In genomic region chr22:49970528-49971231, GRCh38 we compare ENCODE assay signal across 8 cellular contexts. TPM values are rescaled to one million over a fixed set of nuclear protein-coding genes. Genes with fewer than 3 reads are reported as not detected.
DNase-seq lines count a peak whose midpoint lies in the region; ATAC-seq and TF ChIP-seq lines count a peak whose summit lies in the region.

No MANE protein-coding gene starts in this region.

- intact Hi-C loops in activated B cell treated with CpG ODN at 0.5 μM for 24 hours (cut with micrococcal nuclease) = loop anchor here (2.0 kb wide), 2 partner anchors 34 to 220 kb away; no protein-coding TSS in a partner anchor

- DNase-seq in NCI-H1694 treated with DMSO at 0.1 percent for 48 hours (lab: John Stamatoyannopoulos, UW) (peak; percentile 79), activated B cell treated with CpG ODN at 0.5 μM for 24 hours (peak; percentile 81), cardiac fibroblast (ENCODE audit: low read depth in 2 of 2) (peak; percentile 94 to 95), iris pigment epithelial cell (ENCODE audit: low read depth) (peak; percentile 92), smooth muscle cell of the brain vasculature (ENCODE audit: low read depth, low spot score) (peak; percentile 70), cerebellar nuclear complex (lab: John Stamatoyannopoulos, UW) (no peak)

- peak overlapping the region; percentile 32 to 48 for H3K4me3 ChIP-seq in cardiac fibroblast (replicated peaks in 1 of 2; ENCODE audit: low read depth in 2 of 2, low read length in 2 of 2)

- no peaks in the 10 kb centered on the region for H3K9me3 Mint-ChIP-seq in activated B cell treated with CpG ODN at 0.5 μM for 24 hours

- POLR2A ChIA-PET in activated B cell treated with CpG ODN at 0.5 μM for 24 hours (lab: Charles Lee) = interaction anchor here (0.5 to 18.9 kb wide), 15 partner anchors 9 to 644 kb away, joined by 3 to 828 read pairs (median 8); partner anchors contain the start of genes IL17REL and PIM3

- H3K36me3 Mint-ChIP-seq in activated B cell treated with CpG ODN at 0.5 μM for 24 hours (ENCODE audit: low read depth) = peaks cover 2% of the 10 kb centered on the region

- CTCF ChIA-PET in activated B cell treated with CpG ODN at 0.5 μM for 24 hours (lab: Charles Lee) = no interaction called here

- TF ChIP-seq CTCF in activated B cell treated with CpG ODN at 0.5 μM for 24 hours (IDR thresholded peaks at IDR 0.05) (no peak), cardiac fibroblast (IDR thresholded peaks at IDR 0.05; ENCODE audit: low read depth, low read length) (no peak)

- peak overlapping the region; percentile 85 for H3K27ac Mint-ChIP-seq in activated B cell treated with CpG ODN at 0.5 μM for 24 hours

- H3K4me1 Mint-ChIP-seq in activated B cell treated with CpG ODN at 0.5 μM for 24 hours = peaks cover 38% of the 10 kb centered on the region

- ATAC-seq in GM18498 (IDR thresholded peaks at IDR 0.05; ENCODE audit: unreplicated experiment) = peak; percentile 70
- ATAC-seq in HG02763 (IDR thresholded peaks at IDR 0.05; ENCODE audit: unreplicated experiment) = peak; percentile 69
- peak; percentile 89 for ATAC-seq in activated B cell treated with CpG ODN at 0.5 μM for 24 hours (ENCODE audit: low read depth)

- no peaks in the 10 kb centered on the region for H3K27me3 Mint-ChIP-seq in activated B cell treated with CpG ODN at 0.5 μM for 24 hours

- peak overlapping the region; percentile 80 for H3K4me3 Mint-ChIP-seq in activated B cell treated with CpG ODN at 0.5 μM for 24 hours

RNA-seq across cellular contexts. Expression of gene PIM3, which starts 10.1 kb away (rescaled TPM):
- 79.8 and 91.7 TPM in 2 replicates for total RNA-seq in activated B cell treated with CpG ODN at 0.5 μM for 24 hours

RNA-seq across cellular contexts. Expression of gene IL17REL, which starts 41.9 kb away (rescaled TPM):
- 0.15 and 0.31 TPM in 2 replicates for total RNA-seq in activated B cell treated with CpG ODN at 0.5 μM for 24 hours

RNA-seq across cellular contexts. Expression of gene CRELD2, which starts 52.2 kb away (rescaled TPM):
- total RNA-seq in activated B cell treated with CpG ODN at 0.5 μM for 24 hours = 44.5 and 45.0 TPM in 2 replicates

RNA-seq across cellular contexts. Expression of gene ALG12, which starts 52.4 kb away (rescaled TPM):
- 15.5 and 18.2 TPM in 2 replicates for total RNA-seq in activated B cell treated with CpG ODN at 0.5 μM for 24 hours

Comparison
In these comparisons a context has a peak if more than half of its experiments do, and no peak if none do; other contexts are left out.
1. DNase-seq: peak in NCI-H1694 treated with DMSO at 0.1 percent for 48 hours (single experiment), activated B cell treated with CpG ODN at 0.5 μM for 24 hours (single experiment), cardiac fibroblast (2 of 2), iris pigment epithelial cell (single experiment) and smooth muscle cell of the brain vasculature (single experiment); none in cerebellar nuclear complex (0 of 2).
2. Peak in every context shown above with its lines, with median percentiles within 50 percentile points of each other: ATAC-seq.